Comparison of ENCODE assay signal across 23 cellular contexts in genomic region chr12:6046511-6047180, GRCh38.
"Had no signal": no experiment of that assay in that cellular context is flagged by ENCODE, and none has a peak within 500 bp of the region (broad histone marks: within the 10 kb centered on the region; RNA-seq: fewer than 3 reads in every experiment).

No MANE protein-coding gene starts in this region.

- H3K27me3 ChIP-seq: cardiac muscle cell, dorsolateral prefrontal cortex, heart left ventricle, tibial nerve had no signal

- H3K9me3 ChIP-seq: heart left ventricle, spleen, tibial nerve had no signal

- H3K36me3 ChIP-seq: cardiac muscle cell, tibial nerve had no signal

- H3K27ac Mint-ChIP-seq: activated CD4-positive, alpha-beta T cell treated with anti-CD3 and anti-CD28 coated beads for 36 hours; activated CD8-positive, alpha-beta memory T cell treated with anti-CD3 and anti-CD28 coated beads, Interleukin-2, amount 10 ng/mL, durations not matched to agents 7 days and 5 days; activated CD8-positive, alpha-beta T cell treated with anti-CD3 and anti-CD28 coated beads, Interleukin-2, amount 10 ng/mL, durations not matched to agents 7 days and 5 days; activated naive CD4-positive, alpha-beta T cell treated with anti-CD3 and anti-CD28 coated beads, Interleukin-2, amount 50 U/mL, for 72 hours; T-cell; T-helper 2 cell treated with Interferon-gamma antibody and Interleukin-4, amounts not matched to agents 5 μg/mL and 100 μg/mL, for 36 hours had no signal

- H2AFZ ChIP-seq: parathyroid adenoma had no signal

- H3K4me1 Mint-ChIP-seq: activated CD4-positive, alpha-beta T cell treated with anti-CD3 and anti-CD28 coated beads for 36 hours; activated CD8-positive, alpha-beta memory T cell treated with anti-CD3 and anti-CD28 coated beads, Interleukin-2, amount 10 ng/mL, durations not matched to agents 7 days and 5 days; naive thymus-derived CD4-positive, alpha-beta T cell; T-cell had no signal

- H3K36me3 Mint-ChIP-seq: activated CD8-positive, alpha-beta memory T cell treated with anti-CD3 and anti-CD28 coated beads, Interleukin-2, amount 10 ng/mL, durations not matched to agents 7 days and 5 days; activated naive CD4-positive, alpha-beta T cell treated with anti-CD3 and anti-CD28 coated beads, Interleukin-2, amount 50 U/mL, for 72 hours; naive thymus-derived CD4-positive, alpha-beta T cell; T-cell had no signal

- H3K27ac ChIP-seq: cardiac muscle cell, coronary artery, dorsolateral prefrontal cortex, heart left ventricle, parathyroid adenoma, spleen, tibial nerve had no signal

- ATAC-seq: activated CD4-positive, alpha-beta T cell treated with anti-CD3 and anti-CD28 coated beads for 36 hours; activated CD8-positive, alpha-beta memory T cell treated with anti-CD3 and anti-CD28 coated beads, Interleukin-2, amount 10 ng/mL, durations not matched to agents 7 days and 5 days; activated CD8-positive, alpha-beta T cell treated with anti-CD3 and anti-CD28 coated beads, Interleukin-2, amount 10 ng/mL, durations not matched to agents 7 days and 5 days; heart left ventricle; naive thymus-derived CD4-positive, alpha-beta T cell; right cardiac atrium; T-cell had no signal

- H3K9me3 Mint-ChIP-seq: activated naive CD4-positive, alpha-beta T cell treated with anti-CD3 and anti-CD28 coated beads, Interleukin-2, amount 50 U/mL, for 72 hours; T-cell; T-helper 2 cell treated with Interferon-gamma antibody and Interleukin-4, amounts not matched to agents 5 μg/mL and 100 μg/mL, for 36 hours had no signal

- H3K4me3 ChIP-seq: cardiac muscle cell, coronary artery, dorsolateral prefrontal cortex, heart left ventricle, spleen, tibial nerve had no signal

- DNase-seq: activated CD4-positive, alpha-beta T cell treated with anti-CD3 and anti-CD28 coated beads for 36 hours; activated CD4-positive, CD25-positive, alpha-beta regulatory T cell; activated CD8-positive, alpha-beta memory T cell treated with anti-CD3 and anti-CD28 coated beads, Interleukin-2, amount 10 ng/mL, durations not matched to agents 7 days and 5 days; activated CD8-positive, alpha-beta T cell treated with anti-CD3 and anti-CD28 coated beads, Interleukin-2, amount 10 ng/mL, durations not matched to agents 7 days and 5 days; activated naive CD4-positive, alpha-beta T cell; activated T-cell treated with anti-CD3 and anti-CD28 coated beads, Interleukin-2, amount 50 U/mL, for 48 hours; cerebellar nuclear complex; effector memory CD4-positive, alpha-beta T cell; midbrain; naive thymus-derived CD4-positive, alpha-beta T cell; nucleus accumbens; right cardiac atrium; spleen; stimulated activated naive CD4-positive, alpha-beta T cell treated with Interleukin-2 at 50 U/mL for 16 hours; T-cell had no signal

- H3K4me3 Mint-ChIP-seq: activated CD4-positive, alpha-beta T cell treated with anti-CD3 and anti-CD28 coated beads for 36 hours; activated CD8-positive, alpha-beta memory T cell treated with anti-CD3 and anti-CD28 coated beads, Interleukin-2, amount 10 ng/mL, durations not matched to agents 7 days and 5 days; activated CD8-positive, alpha-beta T cell treated with anti-CD3 and anti-CD28 coated beads, Interleukin-2, amount 10 ng/mL, durations not matched to agents 7 days and 5 days; naive thymus-derived CD4-positive, alpha-beta T cell; T-cell; T-helper 2 cell treated with Interferon-gamma antibody and Interleukin-4, amounts not matched to agents 5 μg/mL and 100 μg/mL, for 36 hours had no signal

- H3K79me2 ChIP-seq: parathyroid adenoma had no signal

- H3K4me1 ChIP-seq: parathyroid adenoma, spleen had no signal
